In the genomic region with DNA sequence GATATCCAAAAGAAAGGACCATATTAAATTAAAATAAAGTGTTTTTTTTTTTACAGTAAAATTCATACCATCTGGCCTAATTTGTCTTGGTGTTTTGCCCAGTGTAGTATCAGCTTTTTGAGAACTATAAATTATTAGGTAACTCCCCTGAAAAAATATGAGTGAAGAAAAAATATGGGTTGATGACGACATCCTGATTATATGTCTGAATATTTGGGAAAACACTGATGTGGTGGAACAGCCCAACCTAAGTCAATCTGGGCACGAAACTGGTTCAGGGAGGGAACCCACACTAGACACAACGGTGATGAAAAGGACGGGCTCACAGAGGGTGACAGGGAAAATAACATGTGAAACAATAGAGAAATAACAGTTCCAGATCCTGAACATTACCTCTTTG, we compare ENCODE assay signal across 22 cellular contexts.
A peak's percentile ranks its signal among the peaks of the same experiment; 100 is the strongest.
DNase-seq lines count a peak whose midpoint lies in the region; TF ChIP-seq lines count a peak whose summit lies in the region.
"Had no signal": no experiment of that assay in that cellular context is flagged by ENCODE, and none has a peak within 500 bp of the region (broad histone marks: within the 10 kb centered on the region; RNA-seq: fewer than 3 reads in every experiment).

No MANE protein-coding gene starts in this region.

- peak; percentile 60 for DNase-seq in EL
- peak; percentile 80 for DNase-seq in NCI-H1694 (lab: John Stamatoyannopoulos, UW)
- DNase-seq in dedifferentiated amniotic fluid mesenchymal stem cell (ENCODE audit: extremely low spot score): peak; percentile 42
- no peak for DNase-seq in nephron progenitor cell
- no peak for DNase-seq in NCI-H146 treated with DMSO at 0.1 percent for 48 hours (lab: John Stamatoyannopoulos, UW; ENCODE audit: unreplicated experiment)
- no peak for DNase-seq in anterior cingulate cortex (lab: John Stamatoyannopoulos, UW)
- no peak for DNase-seq in stimulated activated naive CD4-positive, alpha-beta T cell (lab: John Stamatoyannopoulos, UW)
- DNase-seq: activated CD4-positive, alpha-beta T cell treated with anti-CD3 and anti-CD28 coated beads, Interleukin-2, amount 10 ng/mL, durations not matched to agents 7 days and 5 days; activated gamma-delta T cell treated with Interleukin-2 at 50 U/mL for 16 hours; activated T-cell treated with anti-CD3 and anti-CD28 coated beads, Interleukin-2, amount 50 U/mL, for 4 hours; CD4-positive, alpha-beta T cell; gastrocnemius medialis; H7; hippocampal formation; immature natural killer cell; KG1; NCI-H1436; SIG-M5; sigmoid colon; stimulated activated CD4-positive, alpha-beta T cell treated with anti-CD3 and anti-CD28 coated beads, Interleukin-4, amount 100 ng/mL, for 4 hours; stimulated activated naive CD4-positive, alpha-beta T cell treated with Interleukin-2 at 50 U/mL for 16 hours had no signal

- no peak overlapping the region for H3K4me3 Mint-ChIP-seq in nephron progenitor cell
- H3K4me3 Mint-ChIP-seq: activated CD4-positive, alpha-beta T cell treated with anti-CD3 and anti-CD28 coated beads, Interleukin-2, amount 10 ng/mL, durations not matched to agents 7 days and 5 days; activated T-cell treated with anti-CD3 and anti-CD28 coated beads, Interleukin-2, amount 50 U/mL, for 4 hours; CD4-positive, alpha-beta T cell; immature natural killer cell; memory B cell had no signal

- H3K27ac Mint-ChIP-seq in nephron progenitor cell: peak overlapping the region; percentile 8
- H3K27ac Mint-ChIP-seq: activated CD4-positive, alpha-beta T cell treated with anti-CD3 and anti-CD28 coated beads, Interleukin-2, amount 10 ng/mL, durations not matched to agents 7 days and 5 days; CD4-positive, alpha-beta T cell; immature natural killer cell; memory B cell had no signal

- H3K27me3 Mint-ChIP-seq in nephron progenitor cell (ENCODE audit: low read depth, poor library complexity): no peaks in the 10 kb centered on the region
- H3K27me3 Mint-ChIP-seq: activated CD4-positive, alpha-beta T cell treated with anti-CD3 and anti-CD28 coated beads, Interleukin-2, amount 10 ng/mL, durations not matched to agents 7 days and 5 days; CD4-positive, alpha-beta T cell; memory B cell had no signal

- H3K4me1 Mint-ChIP-seq in nephron progenitor cell: peaks cover 19% of the 10 kb centered on the region
- H3K4me1 Mint-ChIP-seq: immature natural killer cell had no signal

- peaks cover 4% of the 10 kb centered on the region for H3K9me3 Mint-ChIP-seq in nephron progenitor cell
- H3K9me3 Mint-ChIP-seq: activated CD4-positive, alpha-beta T cell treated with anti-CD3 and anti-CD28 coated beads, Interleukin-2, amount 10 ng/mL, durations not matched to agents 7 days and 5 days; activated T-cell treated with anti-CD3 and anti-CD28 coated beads, Interleukin-2, amount 50 U/mL, for 4 hours; CD4-positive, alpha-beta T cell; immature natural killer cell had no signal

- H3K36me3 Mint-ChIP-seq in nephron progenitor cell (ENCODE audit: low read depth): peaks cover 76% of the 10 kb centered on the region
- H3K36me3 Mint-ChIP-seq: immature natural killer cell had no signal

- no peak for TF ChIP-seq CTCF in nephron progenitor cell (IDR thresholded peaks at IDR 0.05)

Comparison
In these comparisons a context has a peak if more than half of its experiments do, and no peak if none do; other contexts are left out.
1. DNase-seq: peak in EL (single experiment), NCI-H1694 (single experiment) and dedifferentiated amniotic fluid mesenchymal stem cell (single experiment); none in nephron progenitor cell (single experiment), NCI-H146 treated with DMSO at 0.1 percent for 48 hours (single experiment), anterior cingulate cortex (0 of 58) and stimulated activated naive CD4-positive, alpha-beta T cell (0 of 6).